Comparison of ENCODE assay signal across 8 cellular contexts in genomic region chr5:95846554-95847260, GRCh38.
A peak's percentile ranks its signal among the peaks of the same experiment; 100 is the strongest.
DNase-seq lines count a peak whose midpoint lies in the region; ATAC-seq lines count a peak whose summit lies in the region.

No MANE protein-coding gene starts in this region.

- peak; percentile 70 for DNase-seq in ACHN
- peak; percentile 53 for DNase-seq in NCI-H2196 (lab: John Stamatoyannopoulos, UW; ENCODE audit: unreplicated experiment)
- peak; percentile 46 for DNase-seq in activated CD4-positive, CD25-positive, alpha-beta regulatory T cell treated with anti-CD3 and anti-CD28 coated beads, Interleukin-2, amount 50 U/mL, for 16 hours (ENCODE audit: low read depth, low spot score)
- peak; percentile 62 for DNase-seq in central memory CD4-positive, alpha-beta T cell
- peak; percentile 76 for DNase-seq in kidney tubule cell (ENCODE audit: low spot score)
- peak in 2 of 3 experiments; percentile 46 to 49 for DNase-seq in stimulated activated CD4-positive, alpha-beta T cell treated with anti-CD3 and anti-CD28 coated beads, TNF-alpha, amount 100 ng/mL, for 4 hours (ENCODE audit: low read depth in 3 of 3)

- ATAC-seq in GM18508 (IDR thresholded peaks at IDR 0.05; ENCODE audit: insufficient read depth, unreplicated experiment) (peak; percentile 46), HG03039 (IDR thresholded peaks at IDR 0.05; ENCODE audit: unreplicated experiment) (peak; percentile 49)

- in situ Hi-C loops in ACHN (cut with HindIII; ENCODE audit: low pct_ligation_motif_present, low pct_unique_long_range_greater_than_20kb, low sequenced_read_pairs): no loop called here

Comparison
In these comparisons a context has a peak if more than half of its experiments do, and no peak if none do; other contexts are left out.
1. Peak in every context shown above with its lines: DNase-seq and ATAC-seq.